17 cellular contexts compared by ENCODE assay signal in genomic region chr3:179589143-179589542, GRCh38.
A peak's percentile ranks its signal among the peaks of the same experiment; 100 is the strongest.
DNase-seq lines count a peak whose midpoint lies in the region; ATAC-seq and TF ChIP-seq lines count a peak whose summit lies in the region.
"Had no signal": no experiment of that assay in that cellular context is flagged by ENCODE, and none has a peak within 500 bp of the region (broad histone marks: within the 10 kb centered on the region; RNA-seq: fewer than 3 reads in every experiment).

No MANE protein-coding gene starts in this region.

- no peak overlapping the region for H3K4me3 Mint-ChIP-seq in effector memory CD8-positive, alpha-beta T cell
- H3K4me3 Mint-ChIP-seq: endodermal cell, naive B cell had no signal

- H3K36me3 Mint-ChIP-seq in effector memory CD8-positive, alpha-beta T cell (ENCODE audit: insufficient read depth), result peaks cover 89% of the 10 kb centered on the region

- peaks cover 0 to 7% of the 10 kb centered on the region in 2 donors for H3K4me1 Mint-ChIP-seq in effector memory CD8-positive, alpha-beta T cell (ENCODE audit: low read depth in 2 of 2)
- H3K4me1 Mint-ChIP-seq: naive B cell had no signal

- peak; percentile 41 for ATAC-seq in GM18873 (IDR thresholded peaks at IDR 0.05; ENCODE audit: low FRiP score, unreplicated experiment)
- ATAC-seq in HG03196 (IDR thresholded peaks at IDR 0.05; ENCODE audit: unreplicated experiment), result peak; percentile 58
- ATAC-seq in effector memory CD8-positive, alpha-beta T cell (replicated peaks), result no peak
- no peak for ATAC-seq in GM19035 (IDR thresholded peaks at IDR 0.05; ENCODE audit: unreplicated experiment)
- ATAC-seq: left lobe of liver, sciatic nerve had no signal

- H3K9me3 Mint-ChIP-seq in effector memory CD8-positive, alpha-beta T cell, result no peaks in the 10 kb centered on the region
- H3K9me3 Mint-ChIP-seq: endodermal cell, naive B cell had no signal

- DNase-seq in EL, result peak; percentile 5
- peak; percentile 62 for DNase-seq in choroid plexus epithelial cell (ENCODE audit: low read depth)
- no peak for DNase-seq in effector memory CD8-positive, alpha-beta T cell
- no peak for DNase-seq in NCI-H2107 (lab: John Stamatoyannopoulos, UW)
- no peak for DNase-seq in GDM1 (lab: John Stamatoyannopoulos, UW)
- DNase-seq: amygdala, endodermal cell, heart left ventricle, MV-4-11, naive B cell, NCI-H446 treated with DMSO at 0.1 percent for 48 hours had no signal

- no peak for TF ChIP-seq CTCF in choroid plexus epithelial cell (conservative IDR thresholded peaks at IDR 0.05; ENCODE audit: low read depth, low read length)

- H3K4me3 ChIP-seq in choroid plexus epithelial cell (ENCODE audit: low read depth, low read length), result no peak overlapping the region
- H3K4me3 ChIP-seq: BLaER1 treated with 17β-estradiol and CSF1 and Interleukin-3, amounts not matched to agents 10 nM and 100 nM; heart left ventricle had no signal

- no peak overlapping the region for H3K27ac Mint-ChIP-seq in effector memory CD8-positive, alpha-beta T cell
- H3K27ac Mint-ChIP-seq: endodermal cell had no signal

- H3K27me3 Mint-ChIP-seq in effector memory CD8-positive, alpha-beta T cell, result no peaks in the 10 kb centered on the region
- H3K27me3 Mint-ChIP-seq: naive B cell had no signal

Comparison
In these comparisons a context has a peak if more than half of its experiments do, and no peak if none do; other contexts are left out.
1. DNase-seq: peak in EL (single experiment) and choroid plexus epithelial cell (single experiment); none in effector memory CD8-positive, alpha-beta T cell (0 of 3), NCI-H2107 (single experiment) and GDM1 (single experiment).
2. ATAC-seq: peak in GM18873 (single experiment) and HG03196 (single experiment); none in effector memory CD8-positive, alpha-beta T cell (single experiment) and GM19035 (single experiment).